In the genomic region with DNA sequence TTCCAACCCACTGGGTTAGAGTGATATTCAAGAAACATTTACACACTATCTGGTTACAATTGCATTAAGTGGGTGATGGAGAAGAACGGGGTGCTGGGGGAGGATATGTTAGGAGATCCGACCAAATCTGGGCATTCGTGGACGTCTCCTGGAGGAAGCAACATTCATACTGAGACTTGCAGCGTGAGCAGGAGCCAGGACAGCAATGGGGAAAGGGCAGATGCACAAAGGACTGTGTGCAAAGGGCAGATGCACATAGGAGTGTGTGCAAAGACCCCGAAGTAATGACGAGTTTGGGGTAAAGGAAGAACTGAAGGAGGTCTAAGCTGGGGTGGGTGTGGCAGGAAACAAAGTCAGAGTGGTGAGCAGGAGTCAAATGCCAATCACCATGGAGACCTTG, we compare ENCODE assay signal across 30 cellular contexts. TPM values are rescaled to one million over a fixed set of nuclear protein-coding genes. Genes with fewer than 3 reads are reported as not detected.
"Had no signal": no experiment of that assay in that cellular context is flagged by ENCODE, and none has a peak within 500 bp of the region (broad histone marks: within the 10 kb centered on the region; RNA-seq: fewer than 3 reads in every experiment).

No MANE protein-coding gene starts in this region.

- H3K4me3 ChIP-seq: stomach, suprapubic skin, testis, thoracic aorta, thyroid gland, tibial artery, tibial nerve, transverse colon, upper lobe of left lung, upper lobe of right lung, uterus, vagina had no signal

- H3K27me3 ChIP-seq: testis, thyroid gland, tibial nerve, upper lobe of left lung, uterus, vagina had no signal

- H3K4me1 Mint-ChIP-seq: stimulated activated effector memory CD8-positive, alpha-beta T cell treated with anti-CD3 and anti-CD28 coated beads, Interleukin-12 subunit alpha, Interleukin-12 subunit beta, amount 100 ng/mL, for 72 hours; stimulated activated memory B cell treated with anti-CD40 and anti-IgM and Interleukin-4, amounts not matched to agents 10 μg/mL and 1 μg/mL and 100 μg/mL, for 72 hours; stimulated activated naive CD8-positive, alpha-beta T cell treated with anti-CD3 and anti-CD28 coated beads, Interleukin-15, amount 100 ng/mL, for 72 hours had no signal

- H3K36me3 ChIP-seq: stomach, suprapubic skin, thoracic aorta, thyroid gland, tibial artery, tibial nerve, transverse colon, upper lobe of left lung, upper lobe of right lung, uterus, vagina had no signal

- H3K9me3 ChIP-seq: stomach, suprapubic skin, testis, thoracic aorta, thyroid gland, tibial artery, tibial nerve, transverse colon, upper lobe of left lung, upper lobe of right lung, uterus, vagina had no signal

- H3K4me3 Mint-ChIP-seq: stimulated activated effector memory CD8-positive, alpha-beta T cell treated with anti-CD3 and anti-CD28 coated beads, Interleukin-12 subunit alpha, Interleukin-12 subunit beta, amount 100 ng/mL, for 72 hours; stimulated activated memory B cell treated with anti-CD40 and anti-IgM and Interleukin-4, amounts not matched to agents 10 μg/mL and 1 μg/mL and 100 μg/mL, for 72 hours; stimulated activated naive B cell treated with anti-CD40 and anti-IgM and Interleukin-4, amounts not matched to agents 10 μg/mL and 1 μg/mL and 100 μg/mL, for 72 hours; stimulated activated naive CD8-positive, alpha-beta T cell treated with anti-CD3 and anti-CD28 coated beads, Interleukin-15, amount 100 ng/mL, for 72 hours; stimulated activated naive CD8-positive, alpha-beta T cell treated with anti-CD3 and anti-CD28 coated beads, Interleukin-15, Interleukin-2, amounts not matched to agents 100 ng/mL and 50 ng/mL, for 24 hours; type B pancreatic cell had no signal

- FAIRE-seq: urothelium cell line had no signal

- H3K4me1 ChIP-seq: stomach, suprapubic skin, testis, thyroid gland, tibial artery, tibial nerve, transverse colon, upper lobe of left lung, upper lobe of right lung, uterus, vagina had no signal

- H3K27ac ChIP-seq: stomach, suprapubic skin, testis, thoracic aorta, thyroid gland, tibial artery, tibial nerve, transverse colon, upper lobe of left lung, upper lobe of right lung, uterus, vagina had no signal

- ATAC-seq: stimulated activated effector memory CD8-positive, alpha-beta T cell treated with anti-CD3 and anti-CD28 coated beads, Interleukin-12 subunit alpha, Interleukin-12 subunit beta, amount 100 ng/mL, for 72 hours; stimulated activated memory B cell treated with anti-CD40 and anti-IgM and Interleukin-4, amounts not matched to agents 10 μg/mL and 1 μg/mL and 100 μg/mL, for 72 hours; stimulated activated naive B cell treated with anti-CD40 and anti-IgM and Interleukin-4, amounts not matched to agents 10 μg/mL and 1 μg/mL and 100 μg/mL, for 72 hours; stimulated activated naive CD8-positive, alpha-beta T cell treated with anti-CD3 and anti-CD28 coated beads, Interleukin-15, amount 100 ng/mL, for 72 hours; stimulated activated naive CD8-positive, alpha-beta T cell treated with anti-CD3 and anti-CD28 coated beads, Interleukin-15, Interleukin-2, amounts not matched to agents 100 U/mL and 50 U/mL, for 24 hours; upper lobe of right lung had no signal

- H3K27ac Mint-ChIP-seq: stimulated activated effector memory CD8-positive, alpha-beta T cell treated with anti-CD3 and anti-CD28 coated beads, Interleukin-12 subunit alpha, Interleukin-12 subunit beta, amount 100 ng/mL, for 72 hours; stimulated activated memory B cell treated with anti-CD40 and anti-IgM and Interleukin-4, amounts not matched to agents 10 μg/mL and 1 μg/mL and 100 μg/mL, for 72 hours; stimulated activated naive B cell treated with anti-CD40 and anti-IgM and Interleukin-4, amounts not matched to agents 10 μg/mL and 1 μg/mL and 100 μg/mL, for 72 hours; stimulated activated naive CD8-positive, alpha-beta T cell treated with anti-CD3 and anti-CD28 coated beads, Interleukin-15, amount 100 ng/mL, for 72 hours; stimulated activated naive CD8-positive, alpha-beta T cell treated with anti-CD3 and anti-CD28 coated beads, Interleukin-15, Interleukin-2, amounts not matched to agents 100 ng/mL and 50 ng/mL, for 24 hours; type B pancreatic cell had no signal

- DNase-seq: stimulated activated CD4-positive, alpha-beta T cell treated with anti-CD3 and anti-CD28 coated beads, Interleukin-2, amount 100 ng/mL, for 48 hours; stimulated activated CD4-positive, alpha-beta T cell treated with anti-CD3 and anti-CD28 coated beads, Interleukin-4, amount 100 ng/mL, for 1 hour; stimulated activated CD4-positive, alpha-beta T cell treated with anti-CD3 and anti-CD28 coated beads, Interleukin-4, amount 100 ng/mL, for 24 hours; stimulated activated CD4-positive, alpha-beta T cell treated with anti-CD3 and anti-CD28 coated beads, Interleukin-4, amount 100 ng/mL, for 4 hours; stimulated activated CD8-positive, alpha-beta memory T cell treated with anti-CD3 and anti-CD28 coated beads, Interleukin-4, amount 100 ng/mL, for 48 hours; stimulated activated naive B cell treated with anti-CD40 and anti-IgM and Interleukin-4, amounts not matched to agents 10 μg/mL and 1 μg/mL and 100 μg/mL, for 72 hours; stimulated activated naive CD4-positive, alpha-beta T cell; stimulated activated naive CD4-positive, alpha-beta T cell treated with Interleukin-2 at 50 U/mL for 16 hours; stimulated activated naive CD8-positive, alpha-beta T cell treated with anti-CD3 and anti-CD28 coated beads, Interleukin-15, amount 100 ng/mL, for 72 hours; stimulated activated naive CD8-positive, alpha-beta T cell treated with anti-CD3 and anti-CD28 coated beads, Interleukin-15, Interleukin-2, amounts not matched to agents 100 U/mL and 50 U/mL, for 24 hours; stomach; substantia nigra; testis; thyroid gland; tibial artery; transverse colon; trophoblast cell; upper lobe of left lung; upper lobe of right lung; uterus had no signal

- H3K9me3 Mint-ChIP-seq: stimulated activated effector memory CD8-positive, alpha-beta T cell treated with anti-CD3 and anti-CD28 coated beads, Interleukin-12 subunit alpha, Interleukin-12 subunit beta, amount 100 ng/mL, for 72 hours; stimulated activated memory B cell treated with anti-CD40 and anti-IgM and Interleukin-4, amounts not matched to agents 10 μg/mL and 1 μg/mL and 100 μg/mL, for 72 hours; stimulated activated naive B cell treated with anti-CD40 and anti-IgM and Interleukin-4, amounts not matched to agents 10 μg/mL and 1 μg/mL and 100 μg/mL, for 72 hours; stimulated activated naive CD8-positive, alpha-beta T cell treated with anti-CD3 and anti-CD28 coated beads, Interleukin-15, amount 100 ng/mL, for 72 hours; stimulated activated naive CD8-positive, alpha-beta T cell treated with anti-CD3 and anti-CD28 coated beads, Interleukin-15, Interleukin-2, amounts not matched to agents 100 ng/mL and 50 ng/mL, for 24 hours; type B pancreatic cell had no signal

- H3K36me3 Mint-ChIP-seq: stimulated activated effector memory CD8-positive, alpha-beta T cell treated with anti-CD3 and anti-CD28 coated beads, Interleukin-12 subunit alpha, Interleukin-12 subunit beta, amount 100 ng/mL, for 72 hours; stimulated activated memory B cell treated with anti-CD40 and anti-IgM and Interleukin-4, amounts not matched to agents 10 μg/mL and 1 μg/mL and 100 μg/mL, for 72 hours; stimulated activated naive B cell treated with anti-CD40 and anti-IgM and Interleukin-4, amounts not matched to agents 10 μg/mL and 1 μg/mL and 100 μg/mL, for 72 hours; type B pancreatic cell had no signal

RNA-seq across cellular contexts. Expression of a gene that starts 16.1 kb away (rescaled TPM):
- total RNA-seq: subcutaneous adipose tissue had no signal
